ENCODE assay signal across 26 cellular contexts in the genomic region with DNA sequence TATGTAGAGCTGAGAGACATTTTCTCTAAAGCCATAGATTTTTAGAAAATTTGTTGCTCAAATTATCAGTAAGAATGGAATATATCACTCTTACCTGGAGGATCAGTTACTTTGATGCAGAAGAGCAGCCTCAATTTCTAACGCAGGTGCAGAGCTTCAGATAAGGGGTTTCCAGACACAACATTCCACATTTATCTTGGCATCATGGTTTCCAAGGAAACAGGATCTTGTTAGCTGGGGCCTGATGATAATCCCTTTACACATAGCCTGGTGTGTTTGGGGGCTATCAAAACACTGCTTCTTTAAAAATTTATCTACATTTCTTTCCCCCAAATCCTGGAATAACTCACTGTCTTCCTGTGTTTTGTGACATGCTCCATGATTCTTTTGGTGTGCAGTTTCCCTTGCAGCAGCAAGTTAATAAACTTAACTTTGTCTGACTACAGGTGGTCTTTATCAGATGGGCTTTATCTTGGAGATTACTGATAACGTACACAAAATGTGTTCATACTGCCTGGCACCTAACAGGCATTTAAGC.
"Had no signal": no experiment of that assay in that cellular context is flagged by ENCODE, and none has a peak within 500 bp of the region (broad histone marks: within the 10 kb centered on the region; RNA-seq: fewer than 3 reads in every experiment).

No MANE protein-coding gene starts in this region.

- H3K4me1 ChIP-seq: prostate gland had no signal

- H3K27me3 Mint-ChIP-seq: dendritic cell treated with granulocyte-macrophage colony-stimulating factor and Interleukin-4, amounts not matched to agents 40 ng/mL and 50 ng/mL, for 4 days; naive thymus-derived CD4-positive, alpha-beta T cell; type B pancreatic cell had no signal

- H3K4me2 ChIP-seq: hepatocyte had no signal

- H3K36me3 Mint-ChIP-seq: naive thymus-derived CD4-positive, alpha-beta T cell; type B pancreatic cell had no signal

- ATAC-seq: foreskin keratinocyte; gastroesophageal sphincter; heart left ventricle; left lung; naive thymus-derived CD4-positive, alpha-beta T cell; sciatic nerve; stimulated activated effector memory CD8-positive, alpha-beta T cell treated with anti-CD3 and anti-CD28 coated beads, Interleukin-12 subunit alpha, Interleukin-12 subunit beta, amount 100 ng/mL, for 72 hours had no signal

- H3K4me3 Mint-ChIP-seq: dendritic cell treated with granulocyte-macrophage colony-stimulating factor and Interleukin-4, amounts not matched to agents 40 ng/mL and 50 ng/mL, for 4 days; stimulated activated effector memory CD8-positive, alpha-beta T cell treated with anti-CD3 and anti-CD28 coated beads, Interleukin-12 subunit alpha, Interleukin-12 subunit beta, amount 100 ng/mL, for 72 hours; type B pancreatic cell had no signal

- FAIRE-seq: endothelial cell of umbilical vein, kidney had no signal

- H3K27me3 ChIP-seq: esophagus muscularis mucosa, foreskin keratinocyte, gastroesophageal sphincter, heart left ventricle, hepatocyte, left lung, right atrium auricular region, stomach, testis, tibial artery had no signal

- H3K36me3 ChIP-seq: esophagus muscularis mucosa, prostate gland, right atrium auricular region, tibial artery had no signal

- H2AFZ ChIP-seq: hepatocyte had no signal

- DNase-seq: effector CD8-positive, alpha-beta T cell; foreskin keratinocyte; heart left ventricle; kidney; left lung; mesenchymal stem cell; midbrain; naive thymus-derived CD4-positive, alpha-beta T cell; nucleus accumbens; stimulated activated CD4-positive, alpha-beta T cell treated with anti-CD3 and anti-CD28 coated beads, Interleukin-2, amount 100 ng/mL, for 24 hours; stimulated activated CD4-positive, alpha-beta T cell treated with anti-CD3 and anti-CD28 coated beads, Interleukin-4, amount 100 ng/mL, for 24 hours; stimulated activated naive CD4-positive, alpha-beta T cell treated with Interleukin-2 at 50 U/mL for 16 hours; stomach; testis; tibial artery had no signal

- H3K27ac ChIP-seq: esophagus muscularis mucosa, foreskin keratinocyte, gastroesophageal sphincter, heart left ventricle, hepatocyte, left lung, prostate gland, right atrium auricular region, stomach, testis, tibial artery had no signal

- H3K9me3 ChIP-seq: esophagus muscularis mucosa, gastroesophageal sphincter, heart left ventricle, left lung, prostate gland, right atrium auricular region, stomach, testis, tibial artery had no signal

- H3K4me3 ChIP-seq: esophagus muscularis mucosa, gastroesophageal sphincter, heart left ventricle, hepatocyte, left lung, prostate gland, right atrium auricular region, stomach, testis, tibial artery had no signal

- H3K27ac Mint-ChIP-seq: stimulated activated effector memory CD8-positive, alpha-beta T cell treated with anti-CD3 and anti-CD28 coated beads, Interleukin-12 subunit alpha, Interleukin-12 subunit beta, amount 100 ng/mL, for 72 hours; type B pancreatic cell had no signal

- H3K9me3 Mint-ChIP-seq: dendritic cell treated with granulocyte-macrophage colony-stimulating factor and Interleukin-4, amounts not matched to agents 40 ng/mL and 50 ng/mL, for 4 days; naive thymus-derived CD4-positive, alpha-beta T cell; nephron; stimulated activated effector memory CD8-positive, alpha-beta T cell treated with anti-CD3 and anti-CD28 coated beads, Interleukin-12 subunit alpha, Interleukin-12 subunit beta, amount 100 ng/mL, for 72 hours; type B pancreatic cell had no signal
